8 cellular contexts compared by ENCODE assay signal in genomic region chr18:63936156-63936931, GRCh38.
DNase-seq lines count a peak whose midpoint lies in the region; ATAC-seq and TF ChIP-seq lines count a peak whose summit lies in the region.

No MANE protein-coding gene starts in this region.

- H3K4me3 ChIP-seq in coronary artery: peak overlapping the region; percentile 77

- ATAC-seq in GM18861 (IDR thresholded peaks at IDR 0.05; ENCODE audit: unreplicated experiment) (peak; percentile 90), HG03045 (IDR thresholded peaks at IDR 0.05; ENCODE audit: unreplicated experiment) (peak; percentile 97)

- TF ChIP-seq CTCF in AG09319 (IDR thresholded peaks at IDR 0.05; ENCODE audit: low read depth, low read length) (peak; percentile 64), coronary artery (IDR thresholded peaks at IDR 0.05) (peak; percentile 59)

- no peak overlapping the region for H3K27ac ChIP-seq in coronary artery

- DNase-seq in AG09319 (ENCODE audit: extremely low read depth, low read depth): peak; percentile 7
- peak; percentile 57 for DNase-seq in NCI-H2171 treated with DMSO at 0.1 percent for 48 hours (lab: John Stamatoyannopoulos, UW)
- peak; percentile 10 for DNase-seq in activated CD4-positive, CD25-positive, alpha-beta regulatory T cell treated with anti-CD3 and anti-CD28 coated beads, Interleukin-2, amount 50 U/mL, for 16 hours (ENCODE audit: low read depth, low spot score)
- DNase-seq in coronary artery (ENCODE audit: low spot score): peak; percentile 79
- peak; percentile 91 for DNase-seq in left kidney (ENCODE audit: low read depth, low spot score)
- DNase-seq in stimulated activated CD4-positive, alpha-beta T cell treated with anti-CD3 and anti-CD28 coated beads, Interleukin-1b, Interleukin-23, amount 100 ng/mL, for 24 hours (ENCODE audit: low read depth in 4 of 4, low spot score in 1 of 4): peak; percentile 23 to 52 (median 34)

Comparison
In these comparisons a context has a peak if more than half of its experiments do, and no peak if none do; other contexts are left out.
1. DNase-seq: peak in every context shown above with its lines; median percentile 91 in left kidney; 79 in coronary artery; 57 in NCI-H2171 treated with DMSO at 0.1 percent for 48 hours; 34 in stimulated activated CD4-positive, alpha-beta T cell treated with anti-CD3 and anti-CD28 coated beads, Interleukin-1b, Interleukin-23, amount 100 ng/mL, for 24 hours; 10 in activated CD4-positive, CD25-positive, alpha-beta regulatory T cell treated with anti-CD3 and anti-CD28 coated beads, Interleukin-2, amount 50 U/mL, for 16 hours; 7 in AG09319.